Comparison of ENCODE assay signal across 2 cellular contexts in genomic region chr1:154583691-154584212, GRCh38.
A peak's percentile ranks its signal among the peaks of the same experiment; 100 is the strongest.
TF ChIP-seq lines count a peak whose summit lies in the region.

No MANE protein-coding gene starts in this region.

TF ChIP-seq in K562, 482 proteins besides CTCF, POLR2A, EP300 and RAD21:
- TF ChIP-seq NFIC (IDR thresholded peaks at IDR 0.05), result peak; percentile 35
- no peak for TF ChIP-seq CREBBP (IDR thresholded peaks at IDR 0.05; ENCODE audit: low read depth, low read length)
- no peak for TF ChIP-seq KDM2B (CRISPR knock-in tag; IDR thresholded peaks at IDR 0.05)
- TF ChIP-seq SRF (CRISPR knock-in tag; IDR thresholded peaks at IDR 0.05), result no peak
TF ChIP-seq in K562: peak in this region for 1.

TF ChIP-seq in HepG2, 621 proteins besides CTCF, POLR2A, EP300 and RAD21:
- TF ChIP-seq, protein P1, sequence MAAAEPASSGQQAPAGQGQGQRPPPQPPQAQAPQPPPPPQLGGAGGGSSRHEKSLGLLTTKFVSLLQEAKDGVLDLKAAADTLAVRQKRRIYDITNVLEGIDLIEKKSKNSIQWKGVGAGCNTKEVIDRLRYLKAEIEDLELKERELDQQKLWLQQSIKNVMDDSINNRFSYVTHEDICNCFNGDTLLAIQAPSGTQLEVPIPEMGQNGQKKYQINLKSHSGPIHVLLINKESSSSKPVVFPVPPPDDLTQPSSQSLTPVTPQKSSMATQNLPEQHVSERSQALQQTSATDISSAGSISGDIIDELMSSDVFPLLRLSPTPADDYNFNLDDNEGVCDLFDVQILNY (CRISPR knock-in tag; conservative IDR thresholded peaks at IDR 0.05), result no peak
- no peak for TF ChIP-seq NR2F6 (IDR thresholded peaks at IDR 0.05)
- no peak for TF ChIP-seq NR2F6 (CRISPR knock-in tag; IDR thresholded peaks at IDR 0.05)
- TF ChIP-seq ZNF572 (CRISPR knock-in tag; IDR thresholded peaks at IDR 0.05), result no peak
- TF ChIP-seq KDM5B (CRISPR knock-in tag; IDR thresholded peaks at IDR 0.05; ENCODE audit: borderline replicate concordance), result no peak
